ENCODE assay signal across 13 cellular contexts in the genomic region with DNA sequence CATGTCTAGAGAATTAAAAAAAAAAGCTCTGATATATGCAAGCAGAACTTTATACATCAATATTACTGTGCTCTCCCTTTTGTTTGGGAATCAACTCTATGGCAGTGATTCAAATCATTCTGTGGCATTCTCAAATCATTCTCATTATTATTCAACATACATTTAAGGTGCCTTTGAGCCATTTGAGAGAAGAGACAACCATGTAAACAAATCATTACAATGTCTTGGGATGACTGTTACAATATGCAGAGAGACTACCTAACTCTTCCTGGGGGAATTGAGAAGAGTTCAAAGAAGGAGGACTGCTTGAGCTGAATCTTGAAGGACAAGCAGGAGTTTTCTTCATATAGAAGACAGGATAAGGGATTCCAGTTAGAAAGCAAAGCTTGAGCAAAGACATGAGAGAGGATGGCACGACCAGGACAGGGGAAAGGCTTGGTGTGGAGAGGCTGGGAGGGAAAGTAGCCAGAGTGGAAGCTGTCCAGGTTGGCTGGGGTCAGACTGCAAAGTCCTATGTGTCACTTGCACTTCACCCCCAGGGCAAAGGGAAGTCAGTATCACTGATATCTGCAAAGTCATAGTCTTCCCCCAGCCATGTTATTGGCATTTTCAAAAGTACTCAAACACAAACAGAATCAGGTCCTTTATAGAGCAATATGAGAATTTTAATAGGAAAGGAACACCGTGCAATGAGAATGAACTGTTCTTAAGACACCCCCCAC. TPM values are rescaled to one million over a fixed set of nuclear protein-coding genes. Genes with fewer than 3 reads are reported as not detected.
A peak's percentile ranks its signal among the peaks of the same experiment; 100 is the strongest.
DNase-seq lines count a peak whose midpoint lies in the region; ATAC-seq and TF ChIP-seq lines count a peak whose summit lies in the region.
"Had no signal": no experiment of that assay in that cellular context is flagged by ENCODE, and none has a peak within 500 bp of the region (broad histone marks: within the 10 kb centered on the region; RNA-seq: fewer than 3 reads in every experiment).

No MANE protein-coding gene starts in this region.

- no peaks in the 10 kb centered on the region for H3K27me3 Mint-ChIP-seq in MCF 10A (ENCODE audit: insufficient read depth, unreplicated experiment)
- H3K27me3 Mint-ChIP-seq: activated B cell treated with CpG ODN at 0.5 μM for 24 hours had no signal

- peak overlapping the region; percentile 4 for H3K4me3 Mint-ChIP-seq in MCF 10A (ENCODE audit: unreplicated experiment)
- no peak overlapping the region for H3K4me3 Mint-ChIP-seq in stimulated activated effector memory CD8-positive, alpha-beta T cell treated with anti-CD3 and anti-CD28 coated beads, Interleukin-12 subunit alpha, Interleukin-12 subunit beta, amount 100 ng/mL, for 72 hours
- H3K4me3 Mint-ChIP-seq: activated B cell treated with CpG ODN at 0.5 μM for 24 hours had no signal

- no peak for DNase-seq in MCF 10A (ENCODE audit: unreplicated experiment)
- DNase-seq in breast epithelium (ENCODE audit: low spot score in 2 of 2): no peak
- DNase-seq in coronary artery (ENCODE audit: low spot score): no peak
- DNase-seq in stimulated activated effector memory CD8-positive, alpha-beta T cell treated with anti-CD3 and anti-CD28 coated beads, Interleukin-12 subunit alpha, Interleukin-12 subunit beta, amount 100 ng/mL, for 72 hours (ENCODE audit: low spot score in 2 of 2): no peak
- no peak for DNase-seq in uterus
- no peak for DNase-seq in SHP77 treated with DMSO at 0.1 percent for 48 hours (lab: John Stamatoyannopoulos, UW)
- DNase-seq in HT-29 (ENCODE audit: low spot score): no peak
- DNase-seq: activated B cell treated with CpG ODN at 0.5 μM for 24 hours; activated naive CD4-positive, alpha-beta T cell treated with anti-CD3 and anti-CD28 coated beads, Interleukin-2, amount 50 U/mL, for 16 hours; effector CD4-positive, alpha-beta T cell; NCI-H1930 had no signal

- H3K9me3 Mint-ChIP-seq in MCF 10A (ENCODE audit: unreplicated experiment): no peaks in the 10 kb centered on the region
- H3K9me3 Mint-ChIP-seq in stimulated activated effector memory CD8-positive, alpha-beta T cell treated with anti-CD3 and anti-CD28 coated beads, Interleukin-12 subunit alpha, Interleukin-12 subunit beta, amount 100 ng/mL, for 72 hours: no peaks in the 10 kb centered on the region
- H3K9me3 Mint-ChIP-seq: activated B cell treated with CpG ODN at 0.5 μM for 24 hours had no signal

- POLR2A ChIA-PET in MCF 10A (lab: Yijun Ruan, JAX): interaction anchor here (0.6 to 6.1 kb wide), 2 partner anchors 9 to 385 kb away, joined by 3 to 74 read pairs; partner anchors contain the start of gene SEC24D

- H3K27ac ChIP-seq in breast epithelium (peak overlapping the region in 1 of 2 donors; percentile 30), coronary artery (peak overlapping the region in 1 of 2 donors; percentile 26), uterus (peak overlapping the region in 1 of 2 donors; percentile 1)
- H3K27ac ChIP-seq: tibial nerve had no signal

- H3K9me3 ChIP-seq in breast epithelium (no peaks in the 10 kb centered on the region), uterus (no peaks in the 10 kb centered on the region)
- H3K9me3 ChIP-seq: tibial nerve had no signal

- peaks cover 48% of the 10 kb centered on the region for H3K4me1 Mint-ChIP-seq in MCF 10A (ENCODE audit: insufficient read depth, unreplicated experiment)
- H3K4me1 Mint-ChIP-seq in stimulated activated effector memory CD8-positive, alpha-beta T cell treated with anti-CD3 and anti-CD28 coated beads, Interleukin-12 subunit alpha, Interleukin-12 subunit beta, amount 100 ng/mL, for 72 hours: peaks cover 58% of the 10 kb centered on the region
- H3K4me1 Mint-ChIP-seq: activated B cell treated with CpG ODN at 0.5 μM for 24 hours had no signal

- no peak for TF ChIP-seq CTCF in MCF 10A (IDR thresholded peaks at IDR 0.05; ENCODE audit: unreplicated experiment)
- no peak for TF ChIP-seq CTCF in breast epithelium (IDR thresholded peaks at IDR 0.05)
- no peak for TF ChIP-seq CTCF in coronary artery (IDR thresholded peaks at IDR 0.05)
- TF ChIP-seq CTCF in uterus (IDR thresholded peaks at IDR 0.05): no peak

- TF ChIP-seq POLR2A in breast epithelium (IDR thresholded peaks at IDR 0.05): no peak
- no peak for TF ChIP-seq POLR2A in uterus (IDR thresholded peaks at IDR 0.05)

- peak overlapping the region in 1 of 3 donors; percentile 1 for H3K4me3 ChIP-seq in breast epithelium
- H3K4me3 ChIP-seq in coronary artery: peak overlapping the region; percentile 46
- no peak overlapping the region for H3K4me3 ChIP-seq in uterus
- H3K4me3 ChIP-seq: tibial nerve had no signal

- intact Hi-C loops in MCF 10A (cut with micrococcal nuclease): no loop called here
- intact Hi-C loops in breast epithelium (cut with DNase I; ENCODE audit: low total_unique reads): no loop called here
- intact Hi-C loops in uterus (cut with DNase I; ENCODE audit: low total_unique reads): no loop called here

- peaks cover 0 to 10% of the 10 kb centered on the region in 2 donors for H3K4me1 ChIP-seq in breast epithelium
- H3K4me1 ChIP-seq in uterus: no peaks in the 10 kb centered on the region

- BruUV-seq in MCF 10A (replicated peaks; lab: Mats Ljungman, UMichigan): no TSS peak

- H3K36me3 ChIP-seq in breast epithelium (no peaks in the 10 kb centered on the region), uterus (no peaks in the 10 kb centered on the region)

- peak; percentile 53 for ATAC-seq in HG03432 (IDR thresholded peaks at IDR 0.05; ENCODE audit: unreplicated experiment)
- ATAC-seq in stimulated activated effector memory CD8-positive, alpha-beta T cell treated with anti-CD3 and anti-CD28 coated beads, Interleukin-12 subunit alpha, Interleukin-12 subunit beta, amount 100 ng/mL, for 72 hours: peak; percentile 75

- CTCF ChIA-PET in MCF 10A (lab: Yijun Ruan, JAX): interaction anchor here (0.6 to 1.4 kb wide), 2 partner anchors 142 to 259 kb away, joined by 3 to 4 read pairs; no protein-coding TSS in a partner anchor

- H3K36me3 Mint-ChIP-seq in MCF 10A (ENCODE audit: insufficient read depth, unreplicated experiment): peaks cover 57% of the 10 kb centered on the region
- H3K36me3 Mint-ChIP-seq in stimulated activated effector memory CD8-positive, alpha-beta T cell treated with anti-CD3 and anti-CD28 coated beads, Interleukin-12 subunit alpha, Interleukin-12 subunit beta, amount 100 ng/mL, for 72 hours: peaks cover 88% of the 10 kb centered on the region

- H3K27ac Mint-ChIP-seq in MCF 10A (ENCODE audit: low read depth, unreplicated experiment): peak overlapping the region; percentile 8
- peak overlapping the region; percentile 41 for H3K27ac Mint-ChIP-seq in stimulated activated effector memory CD8-positive, alpha-beta T cell treated with anti-CD3 and anti-CD28 coated beads, Interleukin-12 subunit alpha, Interleukin-12 subunit beta, amount 100 ng/mL, for 72 hours
- H3K27ac Mint-ChIP-seq: activated B cell treated with CpG ODN at 0.5 μM for 24 hours had no signal

- H3K27me3 ChIP-seq in breast epithelium (no peaks in the 10 kb centered on the region), uterus (no peaks in the 10 kb centered on the region)
- H3K27me3 ChIP-seq: tibial nerve had no signal

RNA-seq across cellular contexts. Expression of gene SEC24D, which starts 9.0 kb away (rescaled TPM):
- 117 and 134 TPM in 2 replicates for total RNA-seq in MCF 10A (2022)
- 10 to 100 TPM; 24.5 to 63.6 (median 50.8) TPM for total RNA-seq in breast epithelium
- total RNA-seq in uterus: 100 to 1,000 TPM in 1 of 4 donors, 10 to 100 TPM in 3; 26.1 to 107 (median 61.0) TPM
- total RNA-seq in HT-29 (2014; rRNA removed; shearing (Covaris generic)): 18.0 and 18.8 TPM in 2 replicates
